In genomic region chrX:34300871-34301270, GRCh38 we compare ENCODE assay signal across 8 cellular contexts.
DNase-seq lines count a peak whose midpoint lies in the region; ATAC-seq and TF ChIP-seq lines count a peak whose summit lies in the region.

No MANE protein-coding gene starts in this region.

- CTCF ChIA-PET in HEK293T (lab: Yijun Ruan, JAX), result interaction anchor here (0.6 to 1.3 kb wide), 2 partner anchors 12 to 867 kb away, joined by 3 to 7 read pairs; no protein-coding TSS in a partner anchor

- no peak overlapping the region for H3K4me3 ChIP-seq in fibroblast of the aortic adventitia (ENCODE audit: low read depth, low read length)

- no peaks in the 10 kb centered on the region for H3K9me3 ChIP-seq in T-helper 17 cell (ENCODE audit: control insufficient read depth, low read length, poor library complexity, severe bottlenecking)

- H3K36me3 Mint-ChIP-seq in immature natural killer cell, result no peaks in the 10 kb centered on the region
- no peaks in the 10 kb centered on the region for H3K36me3 Mint-ChIP-seq in T-helper 17 cell (ENCODE audit: low read depth)

- H3K4me1 Mint-ChIP-seq in immature natural killer cell (no peaks in the 10 kb centered on the region), T-helper 17 cell (no peaks in the 10 kb centered on the region)

- H3K27ac Mint-ChIP-seq in immature natural killer cell, result no peak overlapping the region
- H3K27ac Mint-ChIP-seq in T-helper 17 cell, result no peak overlapping the region

- H3K4me3 Mint-ChIP-seq in immature natural killer cell (no peak overlapping the region), T-helper 17 cell (no peak overlapping the region)

- POLR2A ChIA-PET in HEK293T (lab: Yijun Ruan, JAX), result no interaction called here

- peak; percentile 7 to 62 for DNase-seq in NCI-H526 (lab: John Stamatoyannopoulos, UW)
- DNase-seq in NCI-H526 treated with DMSO at 0.1 percent for 48 hours (lab: John Stamatoyannopoulos, UW), result no peak
- DNase-seq in HEK293T (ENCODE audit: extremely low spot score), result peak; percentile 29
- peak; percentile 73 for DNase-seq in RKO (ENCODE audit: low spot score)
- peak; percentile 43 for DNase-seq in fibroblast of the aortic adventitia (ENCODE audit: low read depth)
- DNase-seq in retina, result peak; percentile 16
- DNase-seq in immature natural killer cell, result no peak
- DNase-seq in T-helper 17 cell, result no peak

- peaks cover 0 to 3% (median 2%) of the 10 kb centered on the region in 3 donors for H3K27me3 Mint-ChIP-seq in immature natural killer cell (ENCODE audit: low read depth in 3 of 3)
- H3K27me3 Mint-ChIP-seq in T-helper 17 cell, result no peaks in the 10 kb centered on the region

- TF ChIP-seq CTCF in fibroblast of the aortic adventitia (IDR thresholded peaks at IDR 0.05; ENCODE audit: insufficient read depth, low read length), result peak; percentile 39

- ATAC-seq in T-helper 17 cell, result no peak

- peaks cover 0 to 8% (median 2%) of the 10 kb centered on the region in 6 donors for H3K9me3 Mint-ChIP-seq in immature natural killer cell

TF ChIP-seq in HEK293T, 16 proteins besides CTCF, POLR2A, EP300 and RAD21:
- no peak for TF ChIP-seq HDGF (IDR thresholded peaks at IDR 0.05; ENCODE audit: borderline replicate concordance)
- no peak for TF ChIP-seq L3MBTL2 (conservative IDR thresholded peaks at IDR 0.05)
- no peak for TF ChIP-seq CTBP1 (IDR thresholded peaks at IDR 0.05; ENCODE audit: borderline replicate concordance)
- no peak for TF ChIP-seq SUZ12 (IDR thresholded peaks at IDR 0.05)
- TF ChIP-seq FOXK2 (IDR thresholded peaks at IDR 0.05), result no peak
- no peak for TF ChIP-seq ZNF384 (IDR thresholded peaks at IDR 0.05)
- TF ChIP-seq LEF1 (IDR thresholded peaks at IDR 0.05; ENCODE audit: borderline replicate concordance), result no peak
- TF ChIP-seq FOXA1 (IDR thresholded peaks at IDR 0.05), result no peak
- TF ChIP-seq NFRKB (IDR thresholded peaks at IDR 0.05), result no peak
- no peak for TF ChIP-seq BHLHE40 (IDR thresholded peaks at IDR 0.05; ENCODE audit: borderline replicate concordance)
- no peak for TF ChIP-seq ELF4 (IDR thresholded peaks at IDR 0.05)
- TF ChIP-seq TARDBP (IDR thresholded peaks at IDR 0.05), result no peak

Comparison
In these comparisons a context has a peak if more than half of its experiments do, and no peak if none do; other contexts are left out.
1. DNase-seq: peak in NCI-H526 (2 of 2), HEK293T (single experiment), RKO (single experiment), fibroblast of the aortic adventitia (single experiment) and retina (single experiment); none in NCI-H526 treated with DMSO at 0.1 percent for 48 hours (single experiment), immature natural killer cell (0 of 3) and T-helper 17 cell (0 of 3).